ENCODE assay signal across 26 cellular contexts in the genomic region with DNA sequence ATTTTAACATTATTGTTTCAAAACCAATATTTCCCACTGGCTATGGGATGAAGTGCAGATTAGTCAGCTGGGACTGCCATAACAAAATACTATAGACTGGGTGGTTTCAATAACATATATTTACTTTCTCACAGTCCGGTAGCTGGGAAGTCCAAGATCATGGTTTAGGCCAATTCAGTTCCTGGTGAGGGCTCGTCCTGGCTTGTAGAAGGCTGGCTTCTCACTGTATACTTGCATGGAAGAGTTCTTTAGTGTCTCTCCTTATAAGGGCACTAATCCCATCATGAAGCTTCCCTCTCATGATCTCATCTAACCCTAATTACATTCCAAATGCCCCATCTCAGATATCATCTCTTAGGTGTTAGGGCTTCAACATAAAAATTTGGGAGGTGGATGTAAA.
"Had no signal": no experiment of that assay in that cellular context is flagged by ENCODE, and none has a peak within 500 bp of the region (broad histone marks: within the 10 kb centered on the region; RNA-seq: fewer than 3 reads in every experiment).

No MANE protein-coding gene starts in this region.

- H3K4me1 ChIP-seq: ascending aorta, foreskin keratinocyte, gastrocnemius medialis had no signal

- H3K27ac ChIP-seq: ascending aorta, esophagus muscularis mucosa, foreskin keratinocyte, gastrocnemius medialis, heart left ventricle had no signal

- H3K9me3 ChIP-seq: ascending aorta, esophagus muscularis mucosa, gastrocnemius medialis, heart left ventricle had no signal

- ATAC-seq: activated CD4-positive, alpha-beta T cell treated with anti-CD3 and anti-CD28 coated beads for 36 hours; activated naive CD4-positive, alpha-beta T cell treated with anti-CD3 and anti-CD28 coated beads, Interleukin-2, amount 50 U/mL, for 72 hours; activated T-cell treated with anti-CD3 and anti-CD28 coated beads, Interleukin-2, amount 50 U/mL, for 72 hours; foreskin keratinocyte; gastrocnemius medialis; heart left ventricle had no signal

- DNase-seq: activated CD4-positive, alpha-beta memory T cell treated with anti-CD3 and anti-CD28 coated beads, Interleukin-2, amount 10 ng/mL, durations not matched to agents 7 days and 5 days; activated CD4-positive, alpha-beta T cell treated with anti-CD3 and anti-CD28 coated beads for 36 hours; activated CD4-positive, alpha-beta T cell treated with anti-CD3 and anti-CD28 coated beads, Interleukin-2, amount 10 ng/mL, durations not matched to agents 24 days and 14 days; activated CD4-positive, CD25-positive, alpha-beta regulatory T cell; activated CD4-positive, CD25-positive, alpha-beta regulatory T cell treated with anti-CD3 and anti-CD28 coated beads, Interleukin-2, amount 50 U/mL, for 72 hours; activated CD8-positive, alpha-beta memory T cell treated with anti-CD3 and anti-CD28 coated beads, Interleukin-2, amount 50 U/mL, for 48 hours; activated gamma-delta T cell; activated naive CD4-positive, alpha-beta T cell; activated naive CD4-positive, alpha-beta T cell treated with anti-CD3 and anti-CD28 coated beads, Interleukin-2, amount 10 ng/mL, durations not matched to agents 7 days and 5 days; activated naive CD8-positive, alpha-beta T cell treated with anti-CD3 and anti-CD28 coated beads, Interleukin-2, amount 10 ng/mL, durations not matched to agents 7 days and 5 days; activated T-cell treated with anti-CD3 and anti-CD28 coated beads for 4 hours; activated T-cell treated with anti-CD3 and anti-CD28 coated beads, Interleukin-2, amount 50 U/mL, for 24 hours; activated T-cell treated with anti-CD3 and anti-CD28 coated beads, Interleukin-2, amount 50 U/mL, for 72 hours; caudate nucleus; cortex of kidney; dermis blood vessel endothelial cell; effector CD4-positive, alpha-beta T cell; erythroblast; gastrocnemius medialis; glutamatergic neuron; heart left ventricle; T-helper 2 cell had no signal

- H3K27me3 ChIP-seq: ascending aorta, esophagus muscularis mucosa, foreskin keratinocyte, gastrocnemius medialis, heart left ventricle had no signal

- H3K36me3 ChIP-seq: ascending aorta, esophagus muscularis mucosa, gastrocnemius medialis, heart left ventricle had no signal

- H3K4me3 ChIP-seq: ascending aorta, esophagus muscularis mucosa, gastrocnemius medialis, heart left ventricle had no signal
